25 cellular contexts compared by ENCODE assay signal in the genomic region with DNA sequence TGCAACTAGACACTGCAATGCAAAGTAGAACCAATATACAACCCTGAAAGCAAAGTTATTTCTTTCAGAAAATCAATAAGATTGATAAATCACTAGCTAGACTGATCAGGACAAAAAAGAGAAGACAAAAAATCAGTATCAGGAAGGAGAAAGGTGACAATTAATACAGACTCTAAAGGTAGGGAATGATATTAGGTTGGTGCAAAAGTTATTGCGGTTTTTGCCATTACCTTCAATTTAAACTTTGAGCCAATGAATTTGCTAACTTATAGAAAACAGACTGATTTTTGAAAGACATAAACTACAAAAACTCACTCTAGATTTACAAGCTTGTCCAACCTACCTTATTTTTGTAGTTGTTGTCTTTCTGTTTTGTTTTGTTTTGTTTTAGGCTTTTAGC. TPM values are rescaled to one million over a fixed set of nuclear protein-coding genes. Genes with fewer than 3 reads are reported as not detected.
DNase-seq lines count a peak whose midpoint lies in the region; ATAC-seq, FAIRE-seq and TF ChIP-seq lines count a peak whose summit lies in the region.
"Had no signal": no experiment of that assay in that cellular context is flagged by ENCODE, and none has a peak within 500 bp of the region (broad histone marks: within the 10 kb centered on the region; RNA-seq: fewer than 3 reads in every experiment).

No MANE protein-coding gene starts in this region.

- POLR2A ChIA-PET in HEK293T (lab: Yijun Ruan, JAX) (no interaction called here), K562 (lab: Yijun Ruan, JAX) (no interaction called here)

- DNase-seq in HEK293T (ENCODE audit: extremely low spot score) (no peak), K562 (ENCODE audit: extremely low read depth in 1 of 4, low spot score in 3 of 4) (no peak), GM19238 (ENCODE audit: insufficient read length, low spot score) (no peak), activated gamma-delta T cell treated with Interleukin-2 at 50 U/mL for 16 hours (no peak)
- DNase-seq in stimulated activated CD8-positive, alpha-beta memory T cell treated with anti-CD3 and anti-CD28 coated beads, Interleukin-4, amount 100 ng/mL, for 48 hours, result no peak
- DNase-seq: 8988T; ACHN; BE2C; C1 segment of cervical spinal cord; CD4-positive, alpha-beta memory T cell; CD4-positive, CD25-positive, alpha-beta regulatory T cell; CD8-positive, alpha-beta memory T cell; COR-L47; DMS 273 treated with DMSO at 0.1 percent for 48 hours; DMS153; DMS53; DMS79; DND-41; EL; GDM1 had no signal

- TF ChIP-seq EP300 in K562 (IDR thresholded peaks at IDR 0.05; ENCODE audit: low read length), result no peak

- no peaks in the 10 kb centered on the region for H3K27me3 ChIP-seq in K562 (ENCODE audit: control insufficient read depth in 2 of 2, insufficient read depth in 2 of 2, low read length in 2 of 2)
- H3K27me3 ChIP-seq: BE2C, BLaER1 had no signal

- H3K9me1 ChIP-seq in K562 (ENCODE audit: control insufficient read depth, insufficient read depth, low read length), result no peaks in the 10 kb centered on the region

- TF ChIP-seq POLR2A in K562 (conservative IDR thresholded peaks at IDR 0.05), result no peak

- H3K36me3 ChIP-seq in K562 (ENCODE audit: control insufficient read depth, insufficient read depth, low read length), result no peaks in the 10 kb centered on the region
- H3K36me3 ChIP-seq: BE2C, BLaER1 had no signal

- no peak for FAIRE-seq in K562 (lab: Jason Lieb, UNC)
- FAIRE-seq: A204.1, GM12891, GM19239 had no signal

- TF ChIP-seq RAD21 in K562 (CRISPR knock-in tag; conservative IDR thresholded peaks at IDR 0.05 in 1 of 2, IDR thresholded peaks at IDR 0.05 in 1 of 2), result no peak

- no peak overlapping the region for H3K4me3 ChIP-seq in K562
- H3K4me3 ChIP-seq: BLaER1 had no signal

- no peaks in the 10 kb centered on the region for H4K20me1 ChIP-seq in K562 (replicated peaks; ENCODE audit: control insufficient read depth, insufficient read depth, low read length)
- H4K20me1 ChIP-seq: BLaER1 had no signal

- no peaks in the 10 kb centered on the region for H3K4me1 ChIP-seq in K562 (replicated peaks in 1 of 2; ENCODE audit: control insufficient read depth in 2 of 2, insufficient read depth in 2 of 2, low read length in 2 of 2)
- H3K4me1 ChIP-seq: BE2C, BLaER1 had no signal

- WGBS in K562 (ENCODE audit: insufficient coverage, low coverage, missing lambda C conversion rate), result 0% methylated on average over 1 of the region's 1 CpG

- BruUV-seq in K562 (replicated peaks; lab: Mats Ljungman, UMichigan), result no TSS peak

- no peak for TF ChIP-seq CTCF in VCaP (conservative IDR thresholded peaks at IDR 0.05)
- TF ChIP-seq CTCF in K562 (IDR thresholded peaks at IDR 0.05 in 2 of 3, conservative IDR thresholded peaks at IDR 0.05 in 1 of 3; ENCODE audit: insufficient read depth in 2 of 3, low read depth in 1 of 3, low read length in 3 of 3), result no peak

- no peak overlapping the region for H2AFZ ChIP-seq in K562 (ENCODE audit: low read depth, low read length)

- CTCF ChIA-PET in HEK293T (lab: Yijun Ruan, JAX) (no interaction called here), K562 (lab: Yijun Ruan, JAX; ENCODE audit: low intra/inter-chr PET ratio) (interaction anchor here (0.7 kb wide), 1 partner anchor 77 kb away, joined by 3 read pairs; no protein-coding TSS in a partner anchor)

- no peak overlapping the region for H3K4me2 ChIP-seq in K562 (ENCODE audit: insufficient read depth, low read length)
- H3K4me2 ChIP-seq: BLaER1 had no signal

- in situ Hi-C loops in K562 (cut with MboI), result no loop called here

- H3K27ac ChIP-seq in VCaP (peak overlapping the region; percentile 75), K562 (ENCODE audit: extremely low read depth, low read depth, low read length) (no peak overlapping the region)
- H3K27ac ChIP-seq: BLaER1 had no signal

- H3K79me2 ChIP-seq in K562 (ENCODE audit: control insufficient read depth, insufficient read depth, low read length), result no peaks in the 10 kb centered on the region

- H3K9ac ChIP-seq in K562 (ENCODE audit: insufficient read depth in 1 of 2, low read depth in 2 of 2, low read length in 2 of 2), result no peak overlapping the region
- H3K9ac ChIP-seq: BLaER1 had no signal

- no peak for ATAC-seq in K562

- H3K9me3 ChIP-seq in K562 (replicated peaks; ENCODE audit: control insufficient read depth, insufficient read depth, low read depth, low read length), result no peaks in the 10 kb centered on the region
- H3K9me3 ChIP-seq: BE2C had no signal

- intact Hi-C loops in K562 (cut with micrococcal nuclease), result no loop called here

TF ChIP-seq in HEK293T, 16 proteins besides CTCF, POLR2A, EP300 and RAD21:
- peak; percentile 89 for TF ChIP-seq ELF4 (IDR thresholded peaks at IDR 0.05)
- TF ChIP-seq, protein P1, sequence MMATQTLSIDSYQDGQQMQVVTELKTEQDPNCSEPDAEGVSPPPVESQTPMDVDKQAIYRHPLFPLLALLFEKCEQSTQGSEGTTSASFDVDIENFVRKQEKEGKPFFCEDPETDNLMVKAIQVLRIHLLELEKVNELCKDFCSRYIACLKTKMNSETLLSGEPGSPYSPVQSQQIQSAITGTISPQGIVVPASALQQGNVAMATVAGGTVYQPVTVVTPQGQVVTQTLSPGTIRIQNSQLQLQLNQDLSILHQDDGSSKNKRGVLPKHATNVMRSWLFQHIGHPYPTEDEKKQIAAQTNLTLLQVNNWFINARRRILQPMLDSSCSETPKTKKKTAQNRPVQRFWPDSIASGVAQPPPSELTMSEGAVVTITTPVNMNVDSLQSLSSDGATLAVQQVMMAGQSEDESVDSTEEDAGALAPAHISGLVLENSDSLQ (IDR thresholded peaks at IDR 0.05), result no peak
- no peak for TF ChIP-seq NFRKB (IDR thresholded peaks at IDR 0.05)
- no peak for TF ChIP-seq FOXA1 (IDR thresholded peaks at IDR 0.05)

RNA-seq across cellular contexts. Expression of gene MRPS9, which starts 30.5 kb away (rescaled TPM):
- 6.0 and 15.2 TPM in 2 replicates for total RNA-seq in K562 (2011; cell fraction: chromatin; rRNA removed; ENCODE audit: low replicate concordance)
- total RNA-seq in K562 (2011; cell fraction: nucleolus; rRNA removed), result 6.2 and 7.4 TPM in 2 replicates
- 6.9 and 9.1 TPM in 2 replicates for total RNA-seq in K562 (2011; cell fraction: nucleoplasm; rRNA removed)
- total RNA-seq in K562 (2014; rRNA removed), result 55.1 and 58.0 TPM in 2 replicates
- 65.2 and 65.9 TPM in 2 replicates for total RNA-seq in K562 (2014; rRNA removed; fragmentation: Illumina TruSeq; extraction: Trizol)
- total RNA-seq in K562 (2015; rRNA removed; fragmentation: Illumina TruSeq; extraction: Trizol), result 62.6 and 65.6 TPM in 2 replicates
- 46.2 and 47.4 TPM in 2 replicates for total RNA-seq in K562 (2021)
- polyA plus RNA-seq in K562 (2011; rRNA removed), result 39.1 and 50.8 TPM in 2 replicates
- 21.8 and 29.5 TPM in 2 replicates for polyA plus RNA-seq in K562 (2011; cell fraction: cytosol; rRNA removed)
- polyA plus RNA-seq in K562 (2011; cell fraction: nucleus; rRNA removed), result 38.4 and 41.3 TPM in 2 replicates
- 42.0 and 51.5 TPM in 2 replicates for polyA plus RNA-seq in K562 (2012)
- polyA plus RNA-seq in K562 (2014; fragmentation: Illumina TruSeq; extraction: Trizol), result 65.4 and 81.8 TPM in 2 replicates
- polyA plus RNA-seq in K562 (2014; fragmentation: Nextera tagmentation; extraction: Ambion mirVana), result 100 to 1,000 TPM in 1 of 2 experiments, 10 to 100 TPM in 1; 95.9 to 143 TPM
- polyA plus RNA-seq in K562 (2014; rRNA removed), result 58.2 and 59.4 TPM in 2 replicates
- polyA minus RNA-seq in K562 (2011; rRNA and poly(A)+ RNA removed), result 56.3 and 62.7 TPM in 2 replicates
- 17.1 TPM in 2 replicates for polyA minus RNA-seq in K562 (2011; cell fraction: cytosol; rRNA and poly(A)+ RNA removed)
- 9.7 and 14.3 TPM in 2 replicates for polyA minus RNA-seq in K562 (2011; cell fraction: nucleus; rRNA and poly(A)+ RNA removed)
